Comparison of ENCODE assay signal across 10 cellular contexts in the genomic region with DNA sequence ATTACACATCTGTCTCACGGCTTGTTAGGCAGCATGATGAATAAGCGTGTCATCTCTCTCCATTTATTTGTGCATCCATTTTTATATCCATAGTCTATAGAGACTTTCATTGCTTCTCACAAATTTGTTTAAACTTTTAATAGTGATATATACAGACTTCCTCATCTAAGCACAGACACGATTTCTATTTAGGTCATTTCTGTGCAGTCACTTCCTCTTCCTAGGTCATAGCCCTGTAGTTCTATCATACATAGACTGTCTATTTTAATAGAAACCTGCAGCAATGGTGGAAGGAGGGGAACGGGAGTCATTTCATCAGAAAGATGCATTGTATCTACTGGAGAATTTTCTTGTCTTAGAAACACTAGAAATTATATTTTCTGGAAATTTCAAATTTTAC.
DNase-seq lines count a peak whose midpoint lies in the region; ATAC-seq lines count a peak whose summit lies in the region.
"Had no signal": no experiment of that assay in that cellular context is flagged by ENCODE, and none has a peak within 500 bp of the region (broad histone marks: within the 10 kb centered on the region; RNA-seq: fewer than 3 reads in every experiment).

No MANE protein-coding gene starts in this region.

- no peak overlapping the region for H3K9ac ChIP-seq in SK-N-MC (ENCODE audit: insufficient read length)

- DNase-seq in AML-193 (lab: John Stamatoyannopoulos, UW) (peak; percentile 80 to 88), SK-N-MC (ENCODE audit: low read depth, low spot score) (no peak), cerebellar cortex (ENCODE audit: low spot score) (no peak), cardiac septum (ENCODE audit: low spot score) (no peak)
- DNase-seq in stimulated activated CD8-positive, alpha-beta memory T cell treated with anti-CD3 and anti-CD28 coated beads, Interleukin-4, amount 100 ng/mL, for 48 hours: no peak
- DNase-seq: anterior cingulate cortex, NCI-H2029 had no signal

- H3K4me3 ChIP-seq in SK-N-MC: no peak overlapping the region

- H3K36me3 ChIP-seq in SK-N-MC (ENCODE audit: insufficient read depth, low read length): no peaks in the 10 kb centered on the region

- H3K9me3 ChIP-seq in SK-N-MC (ENCODE audit: low read depth, low read length): no peaks in the 10 kb centered on the region

- intact Hi-C loops in cardiac septum (cut with DNase I): no loop called here

- ATAC-seq in GM19328 (IDR thresholded peaks at IDR 0.05; ENCODE audit: unreplicated experiment): peak; percentile 74
- ATAC-seq in HG03378 (IDR thresholded peaks at IDR 0.05; ENCODE audit: unreplicated experiment): peak; percentile 65
- no peak for ATAC-seq in HG03342 (IDR thresholded peaks at IDR 0.05; ENCODE audit: unreplicated experiment)

- peak overlapping the region; percentile 88 for H3K27ac ChIP-seq in SK-N-MC

Comparison
In these comparisons a context has a peak if more than half of its experiments do, and no peak if none do; other contexts are left out.
1. DNase-seq: peak in AML-193 (2 of 2); none in SK-N-MC (single experiment), cerebellar cortex (single experiment), cardiac septum (single experiment) and stimulated activated CD8-positive, alpha-beta memory T cell treated with anti-CD3 and anti-CD28 coated beads, Interleukin-4, amount 100 ng/mL, for 48 hours (single experiment).